In the genomic region with DNA sequence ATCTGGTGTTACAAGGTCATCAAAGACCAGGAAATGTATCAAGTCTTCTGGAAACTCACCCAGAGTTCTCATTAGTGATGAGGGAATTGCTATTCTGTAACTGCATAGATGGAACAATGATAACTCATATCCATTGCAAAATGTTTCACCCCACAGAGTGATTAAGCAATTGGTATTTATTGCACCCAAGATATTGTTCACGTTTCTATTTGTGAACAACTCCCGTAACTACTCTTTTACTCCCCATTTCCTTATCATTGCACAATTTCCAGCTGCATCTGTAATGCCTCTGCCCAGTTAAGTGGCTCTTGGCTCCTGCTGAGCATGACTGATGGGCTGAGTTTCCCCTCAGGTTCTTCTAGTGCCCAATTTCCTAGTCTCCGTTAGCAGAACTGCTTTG, we compare ENCODE assay signal across 15 cellular contexts.
DNase-seq lines count a peak whose midpoint lies in the region; ATAC-seq, FAIRE-seq and TF ChIP-seq lines count a peak whose summit lies in the region.
"Had no signal": no experiment of that assay in that cellular context is flagged by ENCODE, and none has a peak within 500 bp of the region (broad histone marks: within the 10 kb centered on the region; RNA-seq: fewer than 3 reads in every experiment).

No MANE protein-coding gene starts in this region.

- no peaks in the 10 kb centered on the region for H3K36me3 ChIP-seq in bronchial epithelial cell (ENCODE audit: control insufficient read depth, insufficient read depth, low read length)
- no peaks in the 10 kb centered on the region for H3K36me3 ChIP-seq in lung (ENCODE audit: control insufficient read depth in 2 of 2, insufficient read depth in 2 of 2, low read length in 2 of 2)
- H3K36me3 ChIP-seq in brain microvascular endothelial cell (replicated peaks), result no peaks in the 10 kb centered on the region
- H3K36me3 ChIP-seq: BLaER1 had no signal

- H3K4me1 Mint-ChIP-seq in stimulated activated naive CD8-positive, alpha-beta T cell treated with anti-CD3 and anti-CD28 coated beads, Interleukin-15, amount 100 ng/mL, for 72 hours, result no peaks in the 10 kb centered on the region

- peak; percentile 28 for FAIRE-seq in bronchial epithelial cell (lab: Jason Lieb, UNC)
- FAIRE-seq: urothelium cell line had no signal

- DNase-seq in AG09319 (ENCODE audit: extremely low read depth, low read depth), result peak; percentile 18
- DNase-seq in LHCN-M2 (ENCODE audit: low read depth), result peak; percentile 58
- DNase-seq in bronchial epithelial cell (ENCODE audit: low read depth), result peak; percentile 76
- DNase-seq in lung (ENCODE audit: low spot score), result no peak
- no peak for DNase-seq in stimulated activated naive CD8-positive, alpha-beta T cell treated with anti-CD3 and anti-CD28 coated beads, Interleukin-15, amount 100 ng/mL, for 72 hours
- no peak for DNase-seq in stimulated activated CD4-positive, alpha-beta T cell treated with anti-CD3 and anti-CD28 coated beads, Interleukin-4, amount 100 ng/mL, for 24 hours
- no peak for DNase-seq in brain microvascular endothelial cell
- DNase-seq: activated CD4-positive, alpha-beta memory T cell treated with anti-CD3 and anti-CD28 coated beads for 36 hours; left colon; stimulated activated CD4-positive, alpha-beta T cell treated with anti-CD3 and anti-CD28 coated beads, Interleukin-12 subunit alpha, Interleukin-12 subunit beta, amount 100 ng/mL, for 4 hours had no signal

- H3K4me3 Mint-ChIP-seq in stimulated activated naive CD8-positive, alpha-beta T cell treated with anti-CD3 and anti-CD28 coated beads, Interleukin-15, amount 100 ng/mL, for 72 hours, result no peak overlapping the region
- H3K4me3 Mint-ChIP-seq: activated CD4-positive, alpha-beta memory T cell treated with anti-CD3 and anti-CD28 coated beads for 36 hours; central memory CD8-positive, alpha-beta T cell had no signal

- H3K4me3 ChIP-seq in bronchial epithelial cell (ENCODE audit: low read depth, low read length), result no peak overlapping the region
- H3K4me3 ChIP-seq in lung, result no peak overlapping the region
- H3K4me3 ChIP-seq in brain microvascular endothelial cell (ENCODE audit: low read depth, low read length), result no peak overlapping the region
- H3K4me3 ChIP-seq: BLaER1 had no signal

- H3K4me1 ChIP-seq in lung (ENCODE audit: control insufficient read depth in 2 of 2, insufficient read depth in 2 of 2, low read length in 2 of 2), result peaks cover 0 to 4% of the 10 kb centered on the region in 2 donors
- H3K4me1 ChIP-seq: BLaER1 had no signal

- H3K27me3 Mint-ChIP-seq in stimulated activated naive CD8-positive, alpha-beta T cell treated with anti-CD3 and anti-CD28 coated beads, Interleukin-15, amount 100 ng/mL, for 72 hours, result no peaks in the 10 kb centered on the region
- H3K27me3 Mint-ChIP-seq: activated CD4-positive, alpha-beta memory T cell treated with anti-CD3 and anti-CD28 coated beads for 36 hours; central memory CD8-positive, alpha-beta T cell had no signal

- TF ChIP-seq CTCF in AG09319 (IDR thresholded peaks at IDR 0.05; ENCODE audit: low read depth, low read length) (no peak), bronchial epithelial cell (IDR thresholded peaks at IDR 0.05; ENCODE audit: insufficient read depth, low read length, severe bottlenecking) (no peak), lung (IDR thresholded peaks at IDR 0.05; ENCODE audit: control extremely low read depth, extremely low read depth) (no peak), brain microvascular endothelial cell (IDR thresholded peaks at IDR 0.05; ENCODE audit: low read depth, low read length, missing control alignments) (no peak)

- ATAC-seq in lung (ENCODE audit: insufficient read depth, low FRiP score) (peak; percentile 37), GM18867 (IDR thresholded peaks at IDR 0.05; ENCODE audit: unreplicated experiment) (no peak)
- ATAC-seq in stimulated activated naive CD8-positive, alpha-beta T cell treated with anti-CD3 and anti-CD28 coated beads, Interleukin-15, amount 100 ng/mL, for 72 hours, result no peak
- ATAC-seq: left colon had no signal

- H3K27ac Mint-ChIP-seq in stimulated activated naive CD8-positive, alpha-beta T cell treated with anti-CD3 and anti-CD28 coated beads, Interleukin-15, amount 100 ng/mL, for 72 hours, result no peak overlapping the region
- H3K27ac Mint-ChIP-seq: activated CD4-positive, alpha-beta memory T cell treated with anti-CD3 and anti-CD28 coated beads for 36 hours had no signal

- H3K9me3 ChIP-seq in lung (ENCODE audit: control insufficient read depth in 2 of 2, insufficient read depth in 1 of 2, low read length in 1 of 2), result no peaks in the 10 kb centered on the region

- 43 to 44% methylated on average over 3 of the region's 3 CpGs for WGBS in lung, 2 donors

- no peaks in the 10 kb centered on the region for H3K9me3 Mint-ChIP-seq in stimulated activated naive CD8-positive, alpha-beta T cell treated with anti-CD3 and anti-CD28 coated beads, Interleukin-15, amount 100 ng/mL, for 72 hours
- H3K9me3 Mint-ChIP-seq: activated CD4-positive, alpha-beta memory T cell treated with anti-CD3 and anti-CD28 coated beads for 36 hours had no signal

- H3K27ac ChIP-seq in lung (ENCODE audit: low read depth in 1 of 2, low read length in 1 of 2) (no peak overlapping the region), brain microvascular endothelial cell (no peak overlapping the region)
- H3K27ac ChIP-seq: BLaER1, KMS-11 had no signal

- in situ Hi-C loops in brain microvascular endothelial cell (cut with HindIII; ENCODE audit: low pct_ligation_motif_present, low sequenced_read_pairs), result no loop called here

- H3K27me3 ChIP-seq in bronchial epithelial cell (ENCODE audit: control insufficient read depth, insufficient read depth, low read length) (no peaks in the 10 kb centered on the region), lung (ENCODE audit: control insufficient read depth, insufficient read depth) (no peaks in the 10 kb centered on the region), brain microvascular endothelial cell (replicated peaks) (no peaks in the 10 kb centered on the region)
- H3K27me3 ChIP-seq: BLaER1 had no signal

Comparison
In these comparisons a context has a peak if more than half of its experiments do, and no peak if none do; other contexts are left out.
1. DNase-seq: peak in AG09319 (single experiment), LHCN-M2 (single experiment) and bronchial epithelial cell (single experiment); none in lung (single experiment), stimulated activated naive CD8-positive, alpha-beta T cell treated with anti-CD3 and anti-CD28 coated beads, Interleukin-15, amount 100 ng/mL, for 72 hours (0 of 2), stimulated activated CD4-positive, alpha-beta T cell treated with anti-CD3 and anti-CD28 coated beads, Interleukin-4, amount 100 ng/mL, for 24 hours (single experiment) and brain microvascular endothelial cell (single experiment).